24 cellular contexts compared by ENCODE assay signal in the genomic region with DNA sequence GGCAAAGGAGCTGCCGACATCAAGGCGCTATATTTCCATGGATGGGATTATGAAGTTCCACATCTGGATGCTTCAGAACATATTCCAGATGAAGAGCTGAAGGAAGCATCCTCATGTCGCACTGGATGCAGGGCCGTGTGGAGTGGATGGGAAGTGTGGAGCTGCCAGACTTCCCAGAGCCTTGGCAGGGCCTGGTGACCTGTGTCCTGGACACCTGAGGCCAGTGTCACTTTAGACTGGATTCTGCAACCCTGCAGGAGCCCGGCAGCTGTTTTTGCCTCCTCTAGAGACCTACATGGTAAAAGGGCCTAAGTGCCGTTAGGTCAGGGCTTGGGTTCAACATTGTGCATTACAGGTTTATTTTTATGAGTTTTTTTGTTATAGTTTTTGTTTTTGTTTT. TPM values are rescaled to one million over a fixed set of nuclear protein-coding genes. Genes with fewer than 3 reads are reported as not detected.
DNase-seq lines count a peak whose midpoint lies in the region; ATAC-seq, FAIRE-seq and TF ChIP-seq lines count a peak whose summit lies in the region.
"Had no signal": no experiment of that assay in that cellular context is flagged by ENCODE, and none has a peak within 500 bp of the region (broad histone marks: within the 10 kb centered on the region; RNA-seq: fewer than 3 reads in every experiment).

No MANE protein-coding gene starts in this region.

- H3K36me3 Mint-ChIP-seq in activated CD8-positive, alpha-beta T cell treated with anti-CD3 and anti-CD28 coated beads, Interleukin-2, amount 10 ng/mL, durations not matched to agents 7 days and 5 days (ENCODE audit: low read depth), result no peaks in the 10 kb centered on the region
- no peaks in the 10 kb centered on the region for H3K36me3 Mint-ChIP-seq in activated CD8-positive, alpha-beta T cell treated with anti-CD3 and anti-CD28 coated beads for 36 hours (ENCODE audit: low read depth)
- H3K36me3 Mint-ChIP-seq in GM23338 (ENCODE audit: low read depth), result no peaks in the 10 kb centered on the region
- no peaks in the 10 kb centered on the region for H3K36me3 Mint-ChIP-seq in naive thymus-derived CD8-positive, alpha-beta T cell
- H3K36me3 Mint-ChIP-seq: CD4-positive, alpha-beta memory T cell had no signal

- H3K4me2 ChIP-seq in GM23338 (no peak overlapping the region), H1 (ENCODE audit: insufficient read depth in 1 of 2, low read depth in 2 of 2, low read length in 2 of 2) (no peak overlapping the region)

- ATAC-seq in activated CD8-positive, alpha-beta T cell treated with anti-CD3 and anti-CD28 coated beads, Interleukin-2, amount 10 ng/mL, durations not matched to agents 7 days and 5 days, result no peak
- ATAC-seq in activated CD8-positive, alpha-beta T cell treated with anti-CD3 and anti-CD28 coated beads for 36 hours, result no peak
- ATAC-seq in GM23338 (no peak), HG03175 (IDR thresholded peaks at IDR 0.05; ENCODE audit: unreplicated experiment) (no peak)
- ATAC-seq in naive thymus-derived CD8-positive, alpha-beta T cell, result no peak
- ATAC-seq: HCT116 had no signal

- no peak for TF ChIP-seq RAD21 in H1 (IDR thresholded peaks at IDR 0.05 in 1 of 2, conservative IDR thresholded peaks at IDR 0.05 in 1 of 2; ENCODE audit: low read depth in 2 of 2, low read length in 2 of 2)

- H3K27ac Mint-ChIP-seq in activated CD8-positive, alpha-beta T cell treated with anti-CD3 and anti-CD28 coated beads, Interleukin-2, amount 10 ng/mL, durations not matched to agents 7 days and 5 days, result no peak overlapping the region
- H3K27ac Mint-ChIP-seq in activated CD8-positive, alpha-beta T cell treated with anti-CD3 and anti-CD28 coated beads for 36 hours, result no peak overlapping the region
- no peak overlapping the region for H3K27ac Mint-ChIP-seq in GM23338
- no peak overlapping the region for H3K27ac Mint-ChIP-seq in naive thymus-derived CD8-positive, alpha-beta T cell
- H3K27ac Mint-ChIP-seq: H9 had no signal

- H3K79me1 ChIP-seq in H1 (ENCODE audit: low read depth, low read length), result no peaks in the 10 kb centered on the region

- H4K91ac ChIP-seq in H1 (replicated peaks; ENCODE audit: insufficient read length, low read length), result no peak overlapping the region

- no peak overlapping the region for H3K4ac ChIP-seq in H1 (replicated peaks; ENCODE audit: insufficient read length, low read depth, low read length)

- no peak overlapping the region for H2BK20ac ChIP-seq in H1 (ENCODE audit: low read length)

- peaks cover 17% of the 10 kb centered on the region for H3K27me3 Mint-ChIP-seq in activated CD8-positive, alpha-beta T cell treated with anti-CD3 and anti-CD28 coated beads, Interleukin-2, amount 10 ng/mL, durations not matched to agents 7 days and 5 days (ENCODE audit: low read depth)
- peaks cover 3% of the 10 kb centered on the region for H3K27me3 Mint-ChIP-seq in activated CD8-positive, alpha-beta T cell treated with anti-CD3 and anti-CD28 coated beads for 36 hours
- peaks cover 4% of the 10 kb centered on the region for H3K27me3 Mint-ChIP-seq in GM23338 (ENCODE audit: insufficient read depth, low read depth, poor library complexity)
- H3K27me3 Mint-ChIP-seq in naive thymus-derived CD8-positive, alpha-beta T cell, result peaks cover 0 to 6% (median 0%) of the 10 kb centered on the region in 5 donors

- H3K9me3 ChIP-seq in H1 (ENCODE audit: insufficient read depth in 2 of 2, low read depth in 1 of 2, low read length in 1 of 2), result no peaks in the 10 kb centered on the region

- TF ChIP-seq POLR2A in H1 (IDR thresholded peaks at IDR 0.05; ENCODE audit: control extremely low read depth in 1 of 2, low read depth in 2 of 2, low read length in 2 of 2), result no peak

- H3K27me3 ChIP-seq in GM23338 (ENCODE audit: insufficient read depth) (no peaks in the 10 kb centered on the region), H1 (replicated peaks in 1 of 4; ENCODE audit: control insufficient read depth in 3 of 4, extremely low read depth in 1 of 4, insufficient read depth in 3 of 4, low read length in 3 of 4) (no peaks in the 10 kb centered on the region; a peak in 1 of 7 replicates)

- H3K36me3 ChIP-seq in GM23338 (ENCODE audit: insufficient read depth) (no peaks in the 10 kb centered on the region), H1 (ENCODE audit: control insufficient read depth in 2 of 4, insufficient read depth in 4 of 4, low read length in 3 of 4) (no peaks in the 10 kb centered on the region)

- no peak overlapping the region for H4K8ac ChIP-seq in H1 (ENCODE audit: extremely low read depth, insufficient read depth, low read length)

- no peaks in the 10 kb centered on the region for H3K9me3 Mint-ChIP-seq in activated CD8-positive, alpha-beta T cell treated with anti-CD3 and anti-CD28 coated beads, Interleukin-2, amount 10 ng/mL, durations not matched to agents 7 days and 5 days (ENCODE audit: insufficient read depth)
- H3K9me3 Mint-ChIP-seq in activated CD8-positive, alpha-beta T cell treated with anti-CD3 and anti-CD28 coated beads for 36 hours, result no peaks in the 10 kb centered on the region
- H3K9me3 Mint-ChIP-seq in GM23338, result no peaks in the 10 kb centered on the region
- H3K9me3 Mint-ChIP-seq in naive thymus-derived CD8-positive, alpha-beta T cell, result no peaks in the 10 kb centered on the region
- H3K9me3 Mint-ChIP-seq: CD4-positive, alpha-beta memory T cell; H9 had no signal

- H3K23ac ChIP-seq in H1 (ENCODE audit: insufficient read length), result no peak overlapping the region

- DNase-seq in activated CD8-positive, alpha-beta T cell treated with anti-CD3 and anti-CD28 coated beads, Interleukin-2, amount 10 ng/mL, durations not matched to agents 7 days and 5 days, result peak; percentile 14
- DNase-seq in activated CD8-positive, alpha-beta T cell treated with anti-CD3 and anti-CD28 coated beads for 36 hours, result no peak
- DNase-seq in GM23338 (ENCODE audit: low spot score), result no peak
- DNase-seq in H1 (ENCODE audit: low read depth in 1 of 2, low spot score in 2 of 2), result no peak
- DNase-seq in naive thymus-derived CD8-positive, alpha-beta T cell, result no peak
- DNase-seq in activated gamma-delta T cell treated with Interleukin-2 at 50 U/mL for 16 hours, result no peak
- DNase-seq: ACHN; C1 segment of cervical spinal cord; Calu3; CD4-positive, alpha-beta memory T cell; COR-L47; DMS53; DMS79 treated with DMSO at 0.1 percent for 48 hours; GF-D8; H9 had no signal

- H3K27ac ChIP-seq in GM23338 (ENCODE audit: low read depth) (no peak overlapping the region), H1 (ENCODE audit: low read depth, low read length) (no peak overlapping the region)
- H3K27ac ChIP-seq: 22Rv1 had no signal

- no peak overlapping the region for H3K4me3 Mint-ChIP-seq in activated CD8-positive, alpha-beta T cell treated with anti-CD3 and anti-CD28 coated beads, Interleukin-2, amount 10 ng/mL, durations not matched to agents 7 days and 5 days
- H3K4me3 Mint-ChIP-seq in activated CD8-positive, alpha-beta T cell treated with anti-CD3 and anti-CD28 coated beads for 36 hours, result no peak overlapping the region
- H3K4me3 Mint-ChIP-seq in GM23338, result no peak overlapping the region
- no peak overlapping the region for H3K4me3 Mint-ChIP-seq in naive thymus-derived CD8-positive, alpha-beta T cell
- H3K4me3 Mint-ChIP-seq: CD4-positive, alpha-beta memory T cell; H9 had no signal

- no peak overlapping the region for H4K5ac ChIP-seq in H1 (ENCODE audit: insufficient read length, low read depth, low read length)

- FAIRE-seq in H1 (lab: Jason Lieb, UNC), result no peak
- FAIRE-seq: A204.1, GM12891, GM18507 had no signal

- H3K9ac ChIP-seq in H1 (replicated peaks in 1 of 4; ENCODE audit: extremely low read depth in 1 of 4, low read depth in 3 of 4, low read length in 3 of 4), result no peak overlapping the region

- no peaks in the 10 kb centered on the region for H3F3A ChIP-seq in GM23338 (replicated peaks; ENCODE audit: low read depth)

- no peak overlapping the region for H2BK12ac ChIP-seq in H1 (ENCODE audit: low read depth, low read length)

- H3K18ac ChIP-seq in H1 (ENCODE audit: extremely low read depth, low read length), result no peak overlapping the region

- TF ChIP-seq EP300 in H1 (IDR thresholded peaks at IDR 0.05; ENCODE audit: borderline replicate concordance in 1 of 2, low read depth in 2 of 2, low read length in 2 of 2), result no peak

- CTCF ChIA-PET in activated CD8-positive, alpha-beta T cell treated with anti-CD3 and anti-CD28 coated beads, Interleukin-2, amount 10 ng/mL, durations not matched to agents 7 days and 5 days (lab: Charles Lee), result interaction anchor here (0.9 to 2.0 kb wide), 4 partner anchors 9 to 320 kb away, joined by 3 to 5 read pairs (median 4); no protein-coding TSS in a partner anchor
- CTCF ChIA-PET in activated CD8-positive, alpha-beta T cell treated with anti-CD3 and anti-CD28 coated beads for 36 hours (lab: Charles Lee), result interaction anchor here (1.3 kb wide), 1 partner anchor 11 kb away, joined by 7 read pairs; a partner anchor contains a TSS
- CTCF ChIA-PET in H1 (lab: Charles Lee; ENCODE audit: partially characterized antibody), result interaction anchor here (1.0 to 1.5 kb wide), 6 partner anchors 10 to 531 kb away, joined by 3 to 10 read pairs (median 4); a partner anchor contains a TSS

- H4K20me1 ChIP-seq in GM23338 (replicated peaks; ENCODE audit: insufficient read depth) (no peaks in the 10 kb centered on the region), H1 (replicated peaks in 1 of 2; ENCODE audit: control insufficient read depth in 1 of 2, insufficient read depth in 2 of 2, low read length in 2 of 2) (no peaks in the 10 kb centered on the region)

- H3K4me1 ChIP-seq in GM23338 (ENCODE audit: insufficient read depth), result no peaks in the 10 kb centered on the region
- no peaks in the 10 kb centered on the region for H3K4me1 ChIP-seq in H1 (replicated peaks in 1 of 4; ENCODE audit: control insufficient read depth in 3 of 4, insufficient read depth in 4 of 4, low read length in 3 of 4)

- TF ChIP-seq CTCF in activated CD8-positive, alpha-beta T cell treated with anti-CD3 and anti-CD28 coated beads for 36 hours (IDR thresholded peaks at IDR 0.05), result no peak
- TF ChIP-seq CTCF in GM23338 (conservative IDR thresholded peaks at IDR 0.05; ENCODE audit: low read depth in 2 of 2), result no peak
- TF ChIP-seq CTCF in H1 (IDR thresholded peaks at IDR 0.05; ENCODE audit: control extremely low read depth in 1 of 3, insufficient read depth in 1 of 3, low read depth in 1 of 3, low read length in 3 of 3), result no peak

- H3K56ac ChIP-seq in H1 (replicated peaks; ENCODE audit: insufficient read length, low read depth, low read length), result no peak overlapping the region

- intact Hi-C loops in activated CD8-positive, alpha-beta T cell treated with anti-CD3 and anti-CD28 coated beads for 36 hours (cut with micrococcal nuclease), result no loop called here

- no peaks in the 10 kb centered on the region for H3K4me1 Mint-ChIP-seq in activated CD8-positive, alpha-beta T cell treated with anti-CD3 and anti-CD28 coated beads, Interleukin-2, amount 10 ng/mL, durations not matched to agents 7 days and 5 days (ENCODE audit: low read depth)
- H3K4me1 Mint-ChIP-seq in activated CD8-positive, alpha-beta T cell treated with anti-CD3 and anti-CD28 coated beads for 36 hours (ENCODE audit: low read depth), result peaks cover 5% of the 10 kb centered on the region
- no peaks in the 10 kb centered on the region for H3K4me1 Mint-ChIP-seq in GM23338
- H3K4me1 Mint-ChIP-seq in naive thymus-derived CD8-positive, alpha-beta T cell, result no peaks in the 10 kb centered on the region
- H3K4me1 Mint-ChIP-seq: CD4-positive, alpha-beta memory T cell had no signal

- 79% methylated on average over 6 of the region's 6 CpGs; no CpG with 5 or more reads in 1 of the 2 experiments for WGBS in H1 (ENCODE audit: extremely low coverage in 1 of 2, insufficient coverage in 1 of 2, insufficient read length in 1 of 2, insufficient replicate concordance in 2 of 2, low coverage in 1 of 2, low lambda C conversion rate in 2 of 2, missing lambda C conversion rate in 1 of 2), 2 experiments

- H3K9me2 ChIP-seq in GM23338 (ENCODE audit: insufficient read depth), result no peaks in the 10 kb centered on the region

- no peak overlapping the region for H2BK5ac ChIP-seq in H1 (ENCODE audit: low read depth, low read length)

- no peak overlapping the region for H2BK15ac ChIP-seq in H1 (ENCODE audit: low read length)

- H3K4me3 ChIP-seq in GM23338, result no peak overlapping the region
- H3K4me3 ChIP-seq in H1 (ENCODE audit: extremely low read depth in 1 of 4, insufficient read depth in 2 of 4, low read depth in 3 of 4, low read length in 4 of 4), result no peak overlapping the region

- H2AFZ ChIP-seq in GM23338 (peak overlapping the region; percentile 72; the same call in 1 of the 2 replicates), H1 (ENCODE audit: low read length) (peak overlapping the region; percentile 39; the same call in 1 of the 2 replicates)

- no peak overlapping the region for H2AK5ac ChIP-seq in H1 (ENCODE audit: low read depth, low read length)

- POLR2A ChIA-PET in activated CD8-positive, alpha-beta T cell treated with anti-CD3 and anti-CD28 coated beads, Interleukin-2, amount 10 ng/mL, durations not matched to agents 7 days and 5 days (lab: Charles Lee), result interaction anchor here (0.5 kb wide), 1 partner anchor 24 kb away, joined by 3 read pairs; no protein-coding TSS in a partner anchor
- POLR2A ChIA-PET in activated CD8-positive, alpha-beta T cell treated with anti-CD3 and anti-CD28 coated beads for 36 hours (lab: Charles Lee), result interaction anchor here (1.0 kb wide), 1 partner anchor 118 kb away, joined by 3 read pairs; no protein-coding TSS in a partner anchor
- POLR2A ChIA-PET in H1 (lab: Charles Lee; ENCODE audit: partially characterized antibody), result interaction anchor here (1.2 kb wide), 1 partner anchor 10 kb away, joined by 3 read pairs; no protein-coding TSS in a partner anchor
- POLR2A ChIA-PET in naive thymus-derived CD8-positive, alpha-beta T cell (lab: Charles Lee), result no interaction called here

- H3K79me2 ChIP-seq in GM23338 (replicated peaks; ENCODE audit: insufficient read depth) (no peaks in the 10 kb centered on the region), H1 (ENCODE audit: control insufficient read depth in 1 of 2, insufficient read depth in 2 of 2, low read length in 2 of 2) (no peaks in the 10 kb centered on the region)

- no peak overlapping the region for H2BK120ac ChIP-seq in H1 (replicated peaks; ENCODE audit: low read depth, low read length)

- H3K14ac ChIP-seq in H1 (ENCODE audit: insufficient read length), result no peak overlapping the region

- no peaks in the 10 kb centered on the region for H3K23me2 ChIP-seq in H1 (ENCODE audit: low read depth, low read length)

RNA-seq across cellular contexts. Expression of a gene that starts 11.3 kb away (rescaled TPM):
- total RNA-seq in activated CD8-positive, alpha-beta T cell treated with anti-CD3 and anti-CD28 coated beads, Interleukin-2, amount 10 ng/mL, durations not matched to agents 7 days and 5 days, result 1 to 10 TPM; 5.3 to 6.1 TPM
- 1 to 10 TPM; 4.4 to 4.7 TPM for total RNA-seq in activated CD8-positive, alpha-beta T cell treated with anti-CD3 and anti-CD28 coated beads for 36 hours
- 3.0 and 3.3 TPM in 2 replicates for total RNA-seq in GM23338 (2014; rRNA removed; shearing (Covaris generic))
- polyA plus RNA-seq in GM23338 (2016; fragmentation: Nextera tagmentation; extraction: Ambion mirVana) (1.6 and 2.3 TPM in 2 replicates), H1 (2011; rRNA removed) (1.7 and 2.8 TPM in 2 replicates)
- 5.3 and 5.5 TPM in 2 replicates for total RNA-seq in H1 (2021; fragmentation: NEBNext Ultra II Directional; extraction: Animal tissue kit (Norgen Biotek cat#: 25700))
- 2.8 TPM for polyA plus RNA-seq in H1 (2011; cell fraction: cytosol; rRNA removed)
- polyA plus RNA-seq in H1 (2011; cell fraction: nucleus; rRNA removed), result 10.3 TPM
- 1.8 to 4.6 TPM (median 2.0 TPM) in 4 replicates for polyA plus RNA-seq in H1 (2012, experiment 1 of 2)
- 0.81 TPM for polyA plus RNA-seq in H1 (2012, experiment 2 of 2)
- 2.8 TPM for polyA plus RNA-seq in H1 (2013, experiment 1 of 2)
- 1.7 TPM for polyA plus RNA-seq in H1 (2013, experiment 2 of 2)
- 6.7 and 7.9 TPM in 2 replicates for polyA minus RNA-seq in H1 (2011; rRNA and poly(A)+ RNA removed)
- polyA minus RNA-seq in H1 (2011; cell fraction: cytosol; rRNA and poly(A)+ RNA removed), result 1.9 TPM
- 27.7 TPM for polyA minus RNA-seq in H1 (2011; cell fraction: nucleus; rRNA and poly(A)+ RNA removed)
- total RNA-seq in naive thymus-derived CD8-positive, alpha-beta T cell, result 1 to 10 TPM; 2.3 to 3.4 TPM
- polyA plus RNA-seq in naive thymus-derived CD8-positive, alpha-beta T cell, result under 1 TPM; 0.29 to 0.83 (median 0.77) TPM

RNA-seq across cellular contexts. Expression of a gene that starts 53.2 kb away (rescaled TPM):
- not detected for total RNA-seq in activated CD8-positive, alpha-beta T cell treated with anti-CD3 and anti-CD28 coated beads, Interleukin-2, amount 10 ng/mL, durations not matched to agents 7 days and 5 days
- not detected for total RNA-seq in activated CD8-positive, alpha-beta T cell treated with anti-CD3 and anti-CD28 coated beads for 36 hours
- total RNA-seq in GM23338 (2014; rRNA removed; shearing (Covaris generic)), result not detected in 2 replicates
- polyA plus RNA-seq in GM23338 (2016; fragmentation: Nextera tagmentation; extraction: Ambion mirVana) (not detected in 2 replicates), H1 (2011; rRNA removed) (0.03 and 0.05 TPM in 2 replicates)
- not detected in 2 replicates for total RNA-seq in H1 (2021; fragmentation: NEBNext Ultra II Directional; extraction: Animal tissue kit (Norgen Biotek cat#: 25700))
- 0.05 TPM for polyA plus RNA-seq in H1 (2011; cell fraction: cytosol; rRNA removed)
- 0.17 TPM for polyA plus RNA-seq in H1 (2011; cell fraction: nucleus; rRNA removed)
- polyA plus RNA-seq in H1 (2012, experiment 1 of 2), result not detected in 4 replicates
- not detected for polyA plus RNA-seq in H1 (2012, experiment 2 of 2)
- not detected for polyA plus RNA-seq in H1 (2013, experiment 1 of 2)
- 0.02 TPM for polyA plus RNA-seq in H1 (2013, experiment 2 of 2)
- 0.15 and 0.28 TPM in 2 replicates for polyA minus RNA-seq in H1 (2011; rRNA and poly(A)+ RNA removed)
- polyA minus RNA-seq in H1 (2011; cell fraction: cytosol; rRNA and poly(A)+ RNA removed), result not detected
- not detected for polyA minus RNA-seq in H1 (2011; cell fraction: nucleus; rRNA and poly(A)+ RNA removed)
- total RNA-seq in naive thymus-derived CD8-positive, alpha-beta T cell, result under 1 TPM in 1 of 2 experiments, not detected in 1; 0.22 TPM
- polyA plus RNA-seq in naive thymus-derived CD8-positive, alpha-beta T cell, result not detected
- total RNA-seq: CD4-positive, alpha-beta memory T cell; Daoy; G401; H4; H9 had no signal
